8 cellular contexts compared by ENCODE assay signal in genomic region chr18:25503567-25504081, GRCh38.
DNase-seq lines count a peak whose midpoint lies in the region; ATAC-seq, FAIRE-seq and TF ChIP-seq lines count a peak whose summit lies in the region.

No MANE protein-coding gene starts in this region.

- H3K9ac ChIP-seq in HUES6 (ENCODE audit: low read length), result no peak overlapping the region
- no peak overlapping the region for H3K9ac ChIP-seq in parathyroid adenoma

- H3K36me3 ChIP-seq in HUES6 (ENCODE audit: control insufficient read depth, insufficient read depth, low read length) (no peaks in the 10 kb centered on the region), adrenal gland (replicated peaks in 1 of 2) (no peaks in the 10 kb centered on the region), heart left ventricle (no peaks in the 10 kb centered on the region), parathyroid adenoma (ENCODE audit: control insufficient read depth, insufficient read depth, low read length) (no peaks in the 10 kb centered on the region)
- H3K36me3 ChIP-seq in naive thymus-derived CD4-positive, alpha-beta T cell (ENCODE audit: control insufficient read depth in 2 of 3, insufficient read depth in 3 of 3, low read length in 3 of 3), result no peaks in the 10 kb centered on the region

- TF ChIP-seq POLR2A in adrenal gland (IDR thresholded peaks at IDR 0.05) (no peak), heart left ventricle (IDR thresholded peaks at IDR 0.05) (no peak)

- DNase-seq in adrenal gland, result peak; percentile 53 to 74 (median 62)
- DNase-seq in heart left ventricle, result peak; percentile 46 to 64 (median 51)
- DNase-seq in NCI-H2029 (lab: John Stamatoyannopoulos, UW), result no peak
- no peak for DNase-seq in activated T-cell treated with anti-CD3 and anti-CD28 coated beads for 4 hours
- no peak for DNase-seq in naive thymus-derived CD4-positive, alpha-beta T cell

- no peaks in the 10 kb centered on the region for H3K9me3 ChIP-seq in HUES6 (ENCODE audit: control insufficient read depth, insufficient read depth, low read depth, low read length)
- H3K9me3 ChIP-seq in adrenal gland (replicated peaks in 1 of 3), result no peaks in the 10 kb centered on the region
- H3K9me3 ChIP-seq in heart left ventricle, result peaks cover 0 to 12% (median 0%) of the 10 kb centered on the region in 12 donors
- peaks cover 4% of the 10 kb centered on the region for H3K9me3 ChIP-seq in parathyroid adenoma (ENCODE audit: control insufficient read depth, low read length)
- no peaks in the 10 kb centered on the region for H3K9me3 ChIP-seq in naive thymus-derived CD4-positive, alpha-beta T cell (ENCODE audit: control insufficient read depth in 2 of 3, low read length in 3 of 3)

- no peak overlapping the region for H3K27ac Mint-ChIP-seq in naive thymus-derived CD4-positive, alpha-beta T cell

- 2 to 11% (median 5%) methylated on average over 11 of the region's 11 CpGs for WGBS in adrenal gland, 4 donors
- WGBS in heart left ventricle, 4 donors, result 3 to 11% (median 7%) methylated on average over 10 to 11 of the region's 11 CpGs

- H3K4me3 ChIP-seq in HUES6 (ENCODE audit: low read depth, low read length) (peak overlapping the region; percentile 59), adrenal gland (peak overlapping the region in 2 of 4 donors; percentile 15 to 50), heart left ventricle (peak overlapping the region; percentile 8 to 60 (median 45)), parathyroid adenoma (ENCODE audit: low read depth, low read length) (no peak overlapping the region)
- no peak overlapping the region for H3K4me3 ChIP-seq in naive thymus-derived CD4-positive, alpha-beta T cell (ENCODE audit: low read length)

- H3K4me1 Mint-ChIP-seq in naive thymus-derived CD4-positive, alpha-beta T cell, result peaks cover 0 to 2% (median 0%) of the 10 kb centered on the region in 7 donors

- peak overlapping the region; percentile 44 for H2AFZ ChIP-seq in parathyroid adenoma

- no peak for TF ChIP-seq CTCF in adrenal gland (IDR thresholded peaks at IDR 0.05)
- TF ChIP-seq CTCF in heart left ventricle (IDR thresholded peaks at IDR 0.05), result no peak
- no peak for TF ChIP-seq CTCF in parathyroid adenoma (IDR thresholded peaks at IDR 0.05)

- H3K36me3 Mint-ChIP-seq in naive thymus-derived CD4-positive, alpha-beta T cell, result no peaks in the 10 kb centered on the region

- H3K4me1 ChIP-seq in HUES6 (ENCODE audit: control insufficient read depth, insufficient read depth, low read length) (peaks cover 2% of the 10 kb centered on the region; the same call in 1 of the 2 replicates), adrenal gland (replicated peaks in 1 of 2) (no peaks in the 10 kb centered on the region), heart left ventricle (peaks cover 0 to 5% (median 0%) of the 10 kb centered on the region in 12 donors), parathyroid adenoma (no peaks in the 10 kb centered on the region)
- H3K4me1 ChIP-seq in naive thymus-derived CD4-positive, alpha-beta T cell (ENCODE audit: control insufficient read depth in 2 of 2, insufficient read depth in 2 of 2, low read length in 2 of 2), result no peaks in the 10 kb centered on the region

- POLR2A ChIA-PET in naive thymus-derived CD4-positive, alpha-beta T cell (lab: Charles Lee), result no interaction called here

- H3K4me3 Mint-ChIP-seq in naive thymus-derived CD4-positive, alpha-beta T cell, result no peak overlapping the region

- intact Hi-C loops in adrenal gland (cut with DNase I), result no loop called here
- intact Hi-C loops in heart left ventricle (cut with DNase I), result loop anchor here in 6 of 10 donors (1.0 to 10.0 kb wide), 4 partner anchors 149 to 629 kb away; partner anchors contain the start of gene ZNF521 (in 6 of the 6)
- intact Hi-C loops in naive thymus-derived CD4-positive, alpha-beta T cell (cut with micrococcal nuclease), result no loop called here

- H3K27ac ChIP-seq in HUES6 (ENCODE audit: low read depth, low read length) (no peak overlapping the region), adrenal gland (no peak overlapping the region), heart left ventricle (peak overlapping the region in 3 of 12 donors; percentile 14 to 30 (median 18)), parathyroid adenoma (no peak overlapping the region)
- H3K27ac ChIP-seq in naive thymus-derived CD4-positive, alpha-beta T cell (ENCODE audit: low read depth, low read length), result no peak overlapping the region

- peak; percentile 59 for FAIRE-seq in A204.1 (lab: Jason Lieb, UNC)

- H3K79me2 ChIP-seq in parathyroid adenoma, result no peaks in the 10 kb centered on the region

- peak; percentile 93 to 98 (median 96) for ATAC-seq in heart left ventricle
- no peak for ATAC-seq in naive thymus-derived CD4-positive, alpha-beta T cell

- peak overlapping the region; percentile 58 for H3K4me2 ChIP-seq in parathyroid adenoma (ENCODE audit: low read length)

- H3K27me3 ChIP-seq in HUES6 (ENCODE audit: control insufficient read depth, insufficient read depth, low read length), result no peaks in the 10 kb centered on the region
- H3K27me3 ChIP-seq in adrenal gland, result no peaks in the 10 kb centered on the region
- H3K27me3 ChIP-seq in heart left ventricle, result no peaks in the 10 kb centered on the region
- H3K27me3 ChIP-seq in parathyroid adenoma (ENCODE audit: control insufficient read depth, insufficient read depth, low read length), result no peaks in the 10 kb centered on the region
- H3K27me3 ChIP-seq in naive thymus-derived CD4-positive, alpha-beta T cell (ENCODE audit: control insufficient read depth in 2 of 2, insufficient read depth in 2 of 2, low read length in 2 of 2), result no peaks in the 10 kb centered on the region

- H3K27me3 Mint-ChIP-seq in naive thymus-derived CD4-positive, alpha-beta T cell, result peaks cover 3 to 42% (median 14%) of the 10 kb centered on the region in 5 donors

- CTCF ChIA-PET in naive thymus-derived CD4-positive, alpha-beta T cell (lab: Charles Lee), result no interaction called here

- peaks cover 0 to 3% (median 0%) of the 10 kb centered on the region in 11 donors for H3K9me3 Mint-ChIP-seq in naive thymus-derived CD4-positive, alpha-beta T cell

Comparison
In these comparisons a context has a peak if more than half of its experiments do, and no peak if none do; other contexts are left out.
1. H3K4me3 ChIP-seq: peak in HUES6 (single experiment) and heart left ventricle (12 of 12); none in parathyroid adenoma (single experiment) and naive thymus-derived CD4-positive, alpha-beta T cell (single experiment).
2. DNase-seq: peak in adrenal gland (7 of 7) and heart left ventricle (5 of 5); none in NCI-H2029 (single experiment), activated T-cell treated with anti-CD3 and anti-CD28 coated beads for 4 hours (single experiment) and naive thymus-derived CD4-positive, alpha-beta T cell (0 of 9).
3. intact Hi-C loops: an anchor here in heart left ventricle (1.0 to 10.0 kb wide); none called in adrenal gland and naive thymus-derived CD4-positive, alpha-beta T cell.